8 cellular contexts compared by ENCODE assay signal in the genomic region with DNA sequence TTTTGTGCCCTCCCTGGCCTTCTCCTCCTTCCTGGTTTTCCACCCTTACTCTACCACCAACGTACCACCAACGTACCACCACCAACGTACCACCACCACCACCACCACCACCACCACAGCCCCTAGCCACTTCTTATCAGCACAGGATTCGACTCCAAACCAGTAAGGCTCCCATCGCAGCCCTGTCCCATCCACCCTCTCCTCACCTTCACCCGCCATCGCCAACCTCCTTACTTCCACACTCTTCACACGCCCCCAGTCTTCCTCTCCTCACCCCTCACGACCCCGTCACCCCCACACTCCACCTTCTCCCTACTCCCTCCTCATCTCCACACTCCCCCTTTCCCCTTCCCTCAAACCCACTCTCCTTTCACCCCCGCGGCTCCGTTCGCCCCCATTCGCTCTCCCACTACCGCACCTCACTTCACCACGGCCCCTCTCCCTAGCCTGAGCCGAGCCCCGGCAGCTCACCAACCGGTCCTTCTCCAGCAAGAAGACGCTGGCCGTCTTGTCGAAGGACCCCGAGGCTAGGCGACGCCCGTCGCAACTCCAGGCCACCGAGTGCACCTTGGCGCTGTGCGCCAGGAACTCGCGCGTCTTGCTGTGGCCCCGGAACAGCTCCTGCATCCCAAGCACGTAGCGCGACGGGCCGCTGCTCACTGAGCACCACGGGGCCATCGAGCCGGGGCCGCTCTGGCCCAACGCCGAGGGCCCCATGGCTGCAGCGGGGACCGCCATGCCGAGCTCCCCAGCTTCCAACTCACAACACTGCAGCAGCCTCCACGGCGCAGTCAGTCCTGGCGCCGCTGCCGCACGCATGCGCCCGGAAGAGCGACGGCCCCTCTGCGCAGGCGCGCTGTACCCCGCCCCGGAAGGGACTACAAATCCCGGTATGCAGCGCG. TPM values are rescaled to one million over a fixed set of nuclear protein-coding genes. Genes with fewer than 3 reads are reported as not detected.
DNase-seq lines count a peak whose midpoint lies in the region; ATAC-seq and TF ChIP-seq lines count a peak whose summit lies in the region.
"Not testable (repeated sequence)": the region's sequence is repeated elsewhere in the genome, so short reads cannot be mapped to it uniquely, and the experiment has no call there.

Gene THOC3, minus strand, starts transcription at position 845 of the 902 bp plus-strand sequence. Its CDS starts 107 bp downstream, at position 738.

- H3K27ac ChIP-seq in ascending aorta = not testable (repeated sequence)

- intact Hi-C loops in Calu3 (cut with micrococcal nuclease; ENCODE audit: unreplicated experiment); ascending aorta (cut with DNase I); head of caudate nucleus (cut with DNase I): not testable (repeated sequence)

- H3K27me3 ChIP-seq in ascending aorta; neuron (ENCODE audit: insufficient read depth, low read length): not testable (repeated sequence)

- H3K36me3 ChIP-seq in ascending aorta; neuron (ENCODE audit: insufficient read depth, low read length): not testable (repeated sequence)

- peak; percentile 78 for DNase-seq in Calu3
- DNase-seq in T-helper 22 cell (ENCODE audit: low read depth) = peak; percentile 60
- DNase-seq in ascending aorta (ENCODE audit: low spot score in 2 of 2) = peak; percentile 12 to 85
- peak; percentile 10 to 88 (median 63) for DNase-seq in head of caudate nucleus
- peak; percentile 19 to 64 for DNase-seq in stimulated activated CD8-positive, alpha-beta memory T cell treated with anti-CD3 and anti-CD28 coated beads, Interleukin-4, amount 100 ng/mL, for 4 hours (ENCODE audit: low read depth in 2 of 2, low spot score in 1 of 2)

- H3K9me3 Mint-ChIP-seq in Calu3 (ENCODE audit: low read depth, unreplicated experiment) = not testable (repeated sequence)

- not testable (repeated sequence) for TF ChIP-seq CTCF in Calu3 (IDR thresholded peaks at IDR 0.05; ENCODE audit: unreplicated experiment); ascending aorta (IDR thresholded peaks at IDR 0.05)

- not testable (repeated sequence) for H3K4me1 Mint-ChIP-seq in Calu3 (ENCODE audit: low read depth, unreplicated experiment)

- peak within 1 kb of the TSS; percentile 91 to 93 for H3K4me3 ChIP-seq in ascending aorta
- H3K4me3 ChIP-seq in neuron (ENCODE audit: low read length) = peak within 1 kb of the TSS; percentile 83

- H3K36me3 Mint-ChIP-seq in Calu3 (ENCODE audit: insufficient read depth, unreplicated experiment) = not testable (repeated sequence)

- ATAC-seq in GM21526 (IDR thresholded peaks at IDR 0.05; ENCODE audit: low FRiP score, unreplicated experiment) (peak; percentile 98), HG03558 (IDR thresholded peaks at IDR 0.05; ENCODE audit: extremely low read depth, unreplicated experiment) (peak; percentile 96)

- H3K4me1 ChIP-seq in ascending aorta; neuron (ENCODE audit: insufficient read depth, low read length): not testable (repeated sequence)

- peak within 1 kb of the TSS; percentile 96 for H3K4me3 Mint-ChIP-seq in Calu3 (ENCODE audit: low read depth, unreplicated experiment)

- not testable (repeated sequence) for H3K9me3 ChIP-seq in ascending aorta; neuron (ENCODE audit: low read length)

- CTCF ChIA-PET in Calu3 (lab: Charles Lee) = not testable (repeated sequence)

- not testable (repeated sequence) for BruUV-seq in Calu3 (replicated peaks; lab: Mats Ljungman, UMichigan)

- H2AFZ ChIP-seq in neuron (ENCODE audit: low read depth, low read length) = not testable (repeated sequence)

- not testable (repeated sequence) for H3K27ac Mint-ChIP-seq in Calu3 (ENCODE audit: unreplicated experiment)

- not testable (repeated sequence) for H3K27me3 Mint-ChIP-seq in Calu3 (ENCODE audit: unreplicated experiment)

RNA-seq across cellular contexts. Expression of gene THOC3, which starts in this region (rescaled TPM):
- total RNA-seq in Calu3 (2022) (87.8 and 100 TPM in 2 replicates), ascending aorta (18.1 TPM)
